In the genomic region with DNA sequence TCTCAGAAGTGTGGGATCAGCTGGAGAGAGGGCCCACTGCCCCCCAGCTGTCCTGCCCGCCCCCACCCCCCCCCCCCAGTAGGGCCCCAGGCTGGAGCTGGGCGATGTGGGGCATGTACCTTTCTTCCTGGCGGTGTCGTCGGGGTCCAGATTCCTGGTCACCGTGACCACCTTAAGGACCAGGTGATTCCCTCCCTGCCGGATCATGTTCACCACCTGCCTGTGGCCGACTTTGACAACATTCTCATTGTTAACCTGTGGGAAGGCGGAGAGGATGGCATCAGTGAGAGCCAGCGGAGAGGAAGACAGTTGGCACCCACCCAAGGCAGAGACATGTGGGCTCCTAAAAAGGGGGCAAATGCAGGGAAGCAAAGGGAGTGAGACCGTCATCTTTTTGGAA, we compare ENCODE assay signal across 1 cellular context.
TF ChIP-seq lines count a peak whose summit lies in the region.

No MANE protein-coding gene starts in this region.

TF ChIP-seq in H1, 55 proteins besides CTCF, POLR2A, EP300 and RAD21:
- TF ChIP-seq, protein P1, sequence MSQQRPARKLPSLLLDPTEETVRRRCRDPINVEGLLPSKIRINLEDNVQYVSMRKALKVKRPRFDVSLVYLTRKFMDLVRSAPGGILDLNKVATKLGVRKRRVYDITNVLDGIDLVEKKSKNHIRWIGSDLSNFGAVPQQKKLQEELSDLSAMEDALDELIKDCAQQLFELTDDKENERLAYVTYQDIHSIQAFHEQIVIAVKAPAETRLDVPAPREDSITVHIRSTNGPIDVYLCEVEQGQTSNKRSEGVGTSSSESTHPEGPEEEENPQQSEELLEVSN (IDR thresholded peaks at IDR 0.05): no peak
- TF ChIP-seq NANOG (IDR thresholded peaks at IDR 0.05; ENCODE audit: insufficient read depth, low read depth, low read length, poor library complexity, severe bottlenecking) (no peak), KDM5A (IDR thresholded peaks at IDR 0.05; ENCODE audit: low read length) (no peak), KDM4A (IDR thresholded peaks at IDR 0.05; ENCODE audit: low read depth, low read length, severe bottlenecking) (no peak), BACH1 (IDR thresholded peaks at IDR 0.05; ENCODE audit: low read length) (no peak), EGR1 (IDR thresholded peaks at IDR 0.05; ENCODE audit: borderline replicate concordance, low read depth, low read length) (no peak), CTBP2 (IDR thresholded peaks at IDR 0.05; ENCODE audit: borderline replicate concordance, insufficient read depth, insufficient read length, low read length) (no peak), SIRT6 (IDR thresholded peaks at IDR 0.05; ENCODE audit: low read length) (no peak), PHF8 (conservative IDR thresholded peaks at IDR 0.05; ENCODE audit: low read depth, low read length) (no peak), SP2 (IDR thresholded peaks at IDR 0.05; ENCODE audit: low read length) (no peak), TAF1 (IDR thresholded peaks at IDR 0.05; ENCODE audit: low read depth, low read length) (no peak), SP4 (IDR thresholded peaks at IDR 0.05; ENCODE audit: low read length) (no peak), YY1 (IDR thresholded peaks at IDR 0.05; ENCODE audit: low read depth, low read length) (no peak), TCF12 (IDR thresholded peaks at IDR 0.05; ENCODE audit: low read depth, low read length) (no peak), RXRA (IDR thresholded peaks at IDR 0.05; ENCODE audit: insufficient read depth, low read depth, low read length) (no peak), BCL11A (IDR thresholded peaks at IDR 0.05; ENCODE audit: low read depth in 2 of 2, low read length in 2 of 2) (no peak), POU5F1 (IDR thresholded peaks at IDR 0.05; ENCODE audit: low read depth, low read length) (no peak)
- TF ChIP-seq, protein P2, sequence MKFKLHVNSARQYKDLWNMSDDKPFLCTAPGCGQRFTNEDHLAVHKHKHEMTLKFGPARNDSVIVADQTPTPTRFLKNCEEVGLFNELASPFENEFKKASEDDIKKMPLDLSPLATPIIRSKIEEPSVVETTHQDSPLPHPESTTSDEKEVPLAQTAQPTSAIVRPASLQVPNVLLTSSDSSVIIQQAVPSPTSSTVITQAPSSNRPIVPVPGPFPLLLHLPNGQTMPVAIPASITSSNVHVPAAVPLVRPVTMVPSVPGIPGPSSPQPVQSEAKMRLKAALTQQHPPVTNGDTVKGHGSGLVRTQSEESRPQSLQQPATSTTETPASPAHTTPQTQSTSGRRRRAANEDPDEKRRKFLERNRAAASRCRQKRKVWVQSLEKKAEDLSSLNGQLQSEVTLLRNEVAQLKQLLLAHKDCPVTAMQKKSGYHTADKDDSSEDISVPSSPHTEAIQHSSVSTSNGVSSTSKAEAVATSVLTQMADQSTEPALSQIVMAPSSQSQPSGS (IDR thresholded peaks at IDR 0.05; ENCODE audit: low read length): no peak
TF ChIP-seq in H1: peak in this region for 0.
